ENCODE assay signal across 8 cellular contexts in the genomic region with DNA sequence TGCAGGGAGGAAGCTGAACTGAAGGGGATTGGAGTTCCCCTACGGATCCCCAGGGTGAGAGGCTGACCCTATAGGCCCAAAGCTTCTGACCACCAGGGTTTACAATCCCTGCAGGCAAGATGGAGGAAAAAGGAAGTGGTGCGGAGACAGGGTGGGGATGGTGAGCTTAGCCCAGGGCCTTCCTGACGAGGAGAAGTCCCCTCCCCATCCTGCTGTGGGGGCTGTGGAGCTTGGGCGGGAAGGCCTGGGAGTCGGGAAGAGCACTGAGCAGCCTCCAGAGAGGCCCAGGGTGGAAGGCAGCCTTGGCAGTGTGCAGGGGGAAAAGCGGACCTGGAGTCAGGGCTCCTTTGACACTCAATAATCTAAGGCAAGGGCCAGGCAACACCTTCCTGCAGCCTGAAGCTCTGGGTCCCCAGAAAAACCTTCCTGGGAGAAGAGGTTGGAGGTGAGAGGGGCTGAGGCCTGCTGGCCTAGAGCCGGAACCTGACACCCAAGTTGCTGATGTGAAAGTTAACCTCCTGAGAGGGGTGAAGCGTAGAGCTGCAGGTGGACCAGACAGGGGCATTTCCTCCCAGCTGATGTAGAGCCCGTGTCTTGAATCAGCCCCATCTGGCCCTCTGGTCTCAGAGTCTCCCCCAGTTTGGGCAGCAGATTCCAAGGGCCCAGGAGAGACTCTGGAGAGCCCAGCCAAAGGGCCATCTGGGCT. TPM values are rescaled to one million over a fixed set of nuclear protein-coding genes. Genes with fewer than 3 reads are reported as not detected.
A peak's percentile ranks its signal among the peaks of the same experiment; 100 is the strongest.
DNase-seq lines count a peak whose midpoint lies in the region; ATAC-seq, FAIRE-seq and TF ChIP-seq lines count a peak whose summit lies in the region.

No MANE protein-coding gene starts in this region.

- peak; percentile 32 for ATAC-seq in GM21737 (IDR thresholded peaks at IDR 0.05; ENCODE audit: unreplicated experiment)
- ATAC-seq in left lobe of liver = peak; percentile 23

- H3K4me3 ChIP-seq in Karpas-422 (ENCODE audit: low read length) (peak overlapping the region; percentile 75), astrocyte (ENCODE audit: insufficient read depth, low read depth, low read length) (peak overlapping the region; percentile 41), testis (peak overlapping the region; percentile 22 to 59)

- H3K27ac ChIP-seq in Karpas-422 (ENCODE audit: low read length) (peak overlapping the region; percentile 98), astrocyte (ENCODE audit: low read depth, low read length) (peak overlapping the region; percentile 81), testis (peak overlapping the region; percentile 91 to 94)

- H3K9me2 ChIP-seq in Karpas-422 (replicated peaks; ENCODE audit: insufficient read depth, low read length) = no peaks in the 10 kb centered on the region

- peak overlapping the region; percentile 91 for H3K27ac Mint-ChIP-seq in astrocyte (ENCODE audit: unreplicated experiment)

- peaks cover 94% of the 10 kb centered on the region for H3K79me2 ChIP-seq in Karpas-422 (ENCODE audit: low read length)
- peaks cover 98% of the 10 kb centered on the region for H3K79me2 ChIP-seq in astrocyte (ENCODE audit: insufficient read depth, low read length)

- H2AFZ ChIP-seq in Karpas-422 (ENCODE audit: low read length) (no peak overlapping the region), astrocyte (ENCODE audit: low read depth, low read length) (no peak overlapping the region)

- H3K9me3 ChIP-seq in Karpas-422 (ENCODE audit: low read length) (no peaks in the 10 kb centered on the region), astrocyte (ENCODE audit: insufficient read depth, low read depth, low read length) (no peaks in the 10 kb centered on the region), testis (no peaks in the 10 kb centered on the region)

- 32 to 34% methylated on average over 9 of the region's 9 CpGs for WGBS in testis, 2 donors

- H3K4me3 Mint-ChIP-seq in astrocyte (ENCODE audit: unreplicated experiment) = peak overlapping the region; percentile 60

- intact Hi-C loops in testis (cut with DNase I; ENCODE audit: low total_unique reads) = no loop called here

- TF ChIP-seq POLR2A in GM12892 (IDR thresholded peaks at IDR 0.05; ENCODE audit: low read depth, low read length) (no peak; the same call in none of the 2 replicates), testis (IDR thresholded peaks at IDR 0.05) (no peak)

- H3K9ac ChIP-seq in Karpas-422 (ENCODE audit: low read length) = peak overlapping the region; percentile 91
- peak overlapping the region; percentile 75 for H3K9ac ChIP-seq in astrocyte (ENCODE audit: low read length)

- no peak for TF ChIP-seq CTCF in astrocyte (IDR thresholded peaks at IDR 0.05; ENCODE audit: insufficient read depth, low read depth, low read length)
- no peak for TF ChIP-seq CTCF in testis (IDR thresholded peaks at IDR 0.05)

- no peaks in the 10 kb centered on the region for H4K20me1 ChIP-seq in Karpas-422 (ENCODE audit: insufficient read depth, low read depth, low read length)
- H4K20me1 ChIP-seq in astrocyte (ENCODE audit: insufficient read depth, low read length) = peaks cover 93% of the 10 kb centered on the region

- FAIRE-seq in GM12892 (lab: Jason Lieb, UNC) (peak; percentile 50), astrocyte (lab: Jason Lieb, UNC) (no peak)

- peaks cover 94% of the 10 kb centered on the region for H3K4me1 ChIP-seq in Karpas-422 (ENCODE audit: low read length)
- peaks cover 82% of the 10 kb centered on the region for H3K4me1 ChIP-seq in astrocyte (ENCODE audit: insufficient read depth, low read length)
- H3K4me1 ChIP-seq in testis = peaks cover 64% of the 10 kb centered on the region

- DNase-seq in GM12892 (ENCODE audit: insufficient read length) (peak; percentile 63), Karpas-422 (peak; percentile 84), astrocyte (ENCODE audit: low read depth) (no peak), left lobe of liver (ENCODE audit: low spot score) (no peak), testis (no peak), mesenteric fat pad (ENCODE audit: low spot score) (no peak), COLO829 (ENCODE audit: low spot score) (no peak)

- H3K4me2 ChIP-seq in Karpas-422 (ENCODE audit: low read depth, low read length, poor library complexity, severe bottlenecking) = peak overlapping the region; percentile 89
- H3K4me2 ChIP-seq in astrocyte (ENCODE audit: low read length) = peak overlapping the region; percentile 86

- H3K36me3 ChIP-seq in Karpas-422 (ENCODE audit: insufficient read depth, low read length) (no peaks in the 10 kb centered on the region), astrocyte (ENCODE audit: insufficient read depth, low read length) (peaks cover 5% of the 10 kb centered on the region), testis (ENCODE audit: low read depth, missing control alignments) (no peaks in the 10 kb centered on the region)

- H3K9me3 Mint-ChIP-seq in astrocyte (ENCODE audit: unreplicated experiment) = no peaks in the 10 kb centered on the region

- H3K27me3 Mint-ChIP-seq in astrocyte (ENCODE audit: low read depth, unreplicated experiment) = no peaks in the 10 kb centered on the region

- peaks cover 2% of the 10 kb centered on the region for H3K36me3 Mint-ChIP-seq in astrocyte (ENCODE audit: low read depth, unreplicated experiment)

- peaks cover 65% of the 10 kb centered on the region for H3K4me1 Mint-ChIP-seq in astrocyte (ENCODE audit: low read depth, unreplicated experiment)

- H3K27me3 ChIP-seq in Karpas-422 (ENCODE audit: low read length) (no peaks in the 10 kb centered on the region), astrocyte (ENCODE audit: insufficient read depth, low read length) (no peaks in the 10 kb centered on the region), testis (no peaks in the 10 kb centered on the region)

RNA-seq across cellular contexts. Expression of a gene that starts 6.1 kb away (rescaled TPM):
- polyA plus RNA-seq in GM12892 (2012; ENCODE audit: missing spikeins) = 29.1 TPM
- total RNA-seq in Karpas-422 (2014; rRNA removed; shearing (Covaris generic); ENCODE audit: low replicate concordance) = 36.2 and 54.8 TPM in 2 replicates
- total RNA-seq in astrocyte = 76.3 and 92.2 TPM in 2 replicates
- total RNA-seq in left lobe of liver = 8.1 TPM
- total RNA-seq in testis = 10 to 100 TPM; 39.9 to 70.0 TPM
- polyA plus RNA-seq in testis (ENCODE audit: insufficient read depth, low read depth, low replicate concordance) = 28.2 TPM
- total RNA-seq in mesenteric fat pad = 105 TPM

RNA-seq across cellular contexts. Expression of a gene that starts 40.6 kb away (rescaled TPM):
- 2.1 TPM for polyA plus RNA-seq in GM12892 (2012; ENCODE audit: missing spikeins)
- 21.5 and 21.9 TPM in 2 replicates for total RNA-seq in Karpas-422 (2014; rRNA removed; shearing (Covaris generic); ENCODE audit: low replicate concordance)
- total RNA-seq in astrocyte (17.7 and 23.8 TPM in 2 replicates), left lobe of liver (14.1 TPM), testis (10 to 100 TPM; 25.5 to 32.0 TPM), mesenteric fat pad (40.3 TPM)
- polyA plus RNA-seq in testis (ENCODE audit: insufficient read depth, low read depth, low replicate concordance) = 21.0 TPM

RNA-seq across cellular contexts. Expression of a gene that starts 55.0 kb away (rescaled TPM):
- 0.59 TPM for polyA plus RNA-seq in GM12892 (2012; ENCODE audit: missing spikeins)
- 4.4 and 11.9 TPM in 2 replicates for total RNA-seq in Karpas-422 (2014; rRNA removed; shearing (Covaris generic); ENCODE audit: low replicate concordance)
- total RNA-seq in astrocyte (5.9 and 8.4 TPM in 2 replicates), left lobe of liver (2.1 TPM), testis (10 to 100 TPM; 24.6 to 30.2 TPM), mesenteric fat pad (79.4 TPM)
- 13.9 TPM for polyA plus RNA-seq in testis (ENCODE audit: insufficient read depth, low read depth, low replicate concordance)

Comparison
In these comparisons a context has a peak if more than half of its experiments do, and no peak if none do; other contexts are left out.
1. DNase-seq: peak in GM12892 (single experiment) and Karpas-422 (single experiment); none in astrocyte (single experiment), left lobe of liver (single experiment), testis (single experiment), mesenteric fat pad (single experiment) and COLO829 (single experiment).
2. Peak in every context shown above with its lines, with median percentiles within 50 percentile points of each other: H3K27ac ChIP-seq and H3K4me3 ChIP-seq.